17 cellular contexts compared by ENCODE assay signal in the genomic region with DNA sequence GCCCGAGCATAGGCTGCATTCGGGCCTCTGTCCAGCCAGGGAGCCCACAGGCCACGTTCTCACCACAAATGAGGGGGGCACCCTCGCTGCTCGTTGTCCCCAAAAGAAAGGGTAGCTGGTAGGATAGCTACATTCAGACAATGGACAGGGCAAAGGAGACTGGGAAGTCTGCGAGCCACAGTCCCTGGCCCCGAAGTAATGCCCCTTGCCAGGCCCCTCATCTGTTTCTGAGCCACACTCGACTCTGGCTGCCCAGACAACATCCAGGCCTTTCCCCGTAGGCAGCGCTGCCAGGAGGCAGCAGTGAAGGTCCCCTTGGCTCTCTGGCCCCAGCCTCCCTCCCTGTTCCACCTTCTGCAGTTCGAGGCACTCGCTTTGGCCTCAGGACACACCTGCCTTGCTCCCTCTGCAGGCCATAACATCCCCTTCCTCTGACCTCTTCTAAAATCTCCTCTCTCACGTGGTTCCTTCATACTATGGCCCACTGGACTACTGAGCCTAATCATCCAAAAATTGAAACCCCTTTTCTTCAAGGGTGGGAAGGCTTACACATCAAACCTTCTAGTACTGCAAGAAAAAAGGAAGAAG. TPM values are rescaled to one million over a fixed set of nuclear protein-coding genes. Genes with fewer than 3 reads are reported as not detected.
"Had no signal": no experiment of that assay in that cellular context is flagged by ENCODE, and none has a peak within 500 bp of the region (broad histone marks: within the 10 kb centered on the region; RNA-seq: fewer than 3 reads in every experiment).

No MANE protein-coding gene starts in this region.

- H3K36me3 Mint-ChIP-seq: activated naive CD4-positive, alpha-beta T cell treated with anti-CD3 and anti-CD28 coated beads, Interleukin-2, amount 50 U/mL, for 24 hours; immature natural killer cell; stimulated activated naive B cell treated with anti-CD40 and anti-IgM and Interleukin-4, amounts not matched to agents 10 μg/mL and 1 μg/mL and 100 μg/mL, for 72 hours had no signal

- H3K27me3 Mint-ChIP-seq: activated naive CD4-positive, alpha-beta T cell treated with anti-CD3 and anti-CD28 coated beads, Interleukin-2, amount 50 U/mL, for 24 hours had no signal

- H3K27ac ChIP-seq: ascending aorta, breast epithelium, coronary artery, gastrocnemius medialis, left ventricle myocardium inferior, ovary, spleen, thoracic aorta, VCaP had no signal

- H3K9me3 ChIP-seq: ascending aorta, breast epithelium, gastrocnemius medialis, left ventricle myocardium inferior, ovary, spleen, thoracic aorta had no signal

- H3K4me3 Mint-ChIP-seq: activated naive CD4-positive, alpha-beta T cell treated with anti-CD3 and anti-CD28 coated beads, Interleukin-2, amount 50 U/mL, for 24 hours; activated T-cell treated with anti-CD3 and anti-CD28 coated beads, Interleukin-2, amount 50 U/mL, for 72 hours; stimulated activated naive B cell treated with anti-CD40 and anti-IgM and Interleukin-4, amounts not matched to agents 10 μg/mL and 1 μg/mL and 100 μg/mL, for 72 hours had no signal

- H3K4me3 ChIP-seq: ascending aorta, breast epithelium, coronary artery, gastrocnemius medialis, left ventricle myocardium inferior, ovary, spleen, thoracic aorta had no signal

- H3K4me1 ChIP-seq: ascending aorta, breast epithelium, gastrocnemius medialis, left ventricle myocardium inferior had no signal

- H3K27me3 ChIP-seq: ascending aorta, gastrocnemius medialis, ovary had no signal

- H3K9me3 Mint-ChIP-seq: activated naive CD4-positive, alpha-beta T cell treated with anti-CD3 and anti-CD28 coated beads, Interleukin-2, amount 50 U/mL, for 24 hours; activated T-cell treated with anti-CD3 and anti-CD28 coated beads, Interleukin-2, amount 50 U/mL, for 72 hours; immature natural killer cell; stimulated activated naive B cell treated with anti-CD40 and anti-IgM and Interleukin-4, amounts not matched to agents 10 μg/mL and 1 μg/mL and 100 μg/mL, for 72 hours had no signal

- H3K27ac Mint-ChIP-seq: activated naive CD4-positive, alpha-beta T cell treated with anti-CD3 and anti-CD28 coated beads, Interleukin-2, amount 50 U/mL, for 24 hours; activated T-cell treated with anti-CD3 and anti-CD28 coated beads, Interleukin-2, amount 50 U/mL, for 72 hours; immature natural killer cell; stimulated activated naive B cell treated with anti-CD40 and anti-IgM and Interleukin-4, amounts not matched to agents 10 μg/mL and 1 μg/mL and 100 μg/mL, for 72 hours had no signal

- H3K36me3 ChIP-seq: ascending aorta, breast epithelium, gastrocnemius medialis, left ventricle myocardium inferior, ovary, spleen, thoracic aorta had no signal

RNA-seq across cellular contexts. Expression of gene AIPL1, which starts 12.2 kb away (rescaled TPM):
- total RNA-seq: activated CD8-positive, alpha-beta memory T cell treated with anti-CD3 and anti-CD28 coated beads for 36 hours; activated T-cell treated with anti-CD3 and anti-CD28 coated beads, Interleukin-2, amount 50 U/mL, for 72 hours; ascending aorta; breast epithelium; esophagus mucosa; gastrocnemius medialis; left ventricle myocardium inferior; mammary epithelial cell; ovary; thoracic aorta; urinary bladder had no signal

RNA-seq across cellular contexts. Expression of gene PIMREG, which starts 21.5 kb away (rescaled TPM):
- total RNA-seq: ascending aorta, thoracic aorta had no signal
